Comparison of ENCODE assay signal across 1 cellular context in the genomic region with DNA sequence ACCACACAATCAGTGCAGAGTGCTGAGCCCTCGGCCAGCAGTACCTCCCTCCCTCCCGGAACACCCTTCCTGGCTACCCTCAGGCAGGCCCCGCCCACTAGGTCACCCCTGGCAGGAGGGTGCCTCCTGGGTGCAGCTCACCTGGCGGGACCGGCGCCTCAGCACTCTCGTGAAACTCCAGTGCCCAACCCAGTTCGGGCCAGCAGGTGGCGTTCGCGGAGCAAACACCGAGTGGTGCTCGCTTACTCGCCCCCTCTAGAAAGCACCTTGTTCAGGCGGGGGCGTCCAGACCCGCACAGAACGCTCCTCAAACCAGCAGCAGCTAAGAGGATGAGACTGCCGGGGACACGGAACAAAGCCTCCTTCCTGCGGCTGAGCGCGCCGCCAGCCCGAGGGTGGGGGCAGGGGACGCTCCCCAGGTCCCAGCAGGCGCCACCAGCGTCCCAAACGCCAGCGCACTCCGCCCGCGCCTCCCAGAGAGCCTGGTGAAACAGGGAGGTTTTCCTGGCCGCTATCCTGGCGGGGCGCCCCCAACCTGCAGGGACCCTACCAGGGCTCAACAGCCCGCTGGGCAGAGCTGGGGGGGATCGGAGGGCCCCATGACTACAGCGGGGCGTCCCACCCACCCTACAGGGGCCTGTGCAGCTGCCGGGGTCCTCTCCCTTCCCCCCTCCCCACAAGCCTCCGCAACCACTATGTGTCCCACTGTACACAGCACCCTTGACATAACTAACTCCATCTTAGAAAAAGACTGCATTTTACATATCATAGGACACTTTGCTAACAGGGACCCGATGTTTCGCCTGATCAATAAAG.
TF ChIP-seq lines count a peak whose summit lies in the region.

No MANE protein-coding gene starts in this region.

TF ChIP-seq in HepG2, 621 proteins besides CTCF, POLR2A, EP300 and RAD21 (continued from another document and continues in another):
- TF ChIP-seq RBM39 (IDR thresholded peaks at IDR 0.05; ENCODE audit: low read depth, low read length, poor library complexity, severe bottlenecking): peak; percentile 75
- TF ChIP-seq, protein P1, sequence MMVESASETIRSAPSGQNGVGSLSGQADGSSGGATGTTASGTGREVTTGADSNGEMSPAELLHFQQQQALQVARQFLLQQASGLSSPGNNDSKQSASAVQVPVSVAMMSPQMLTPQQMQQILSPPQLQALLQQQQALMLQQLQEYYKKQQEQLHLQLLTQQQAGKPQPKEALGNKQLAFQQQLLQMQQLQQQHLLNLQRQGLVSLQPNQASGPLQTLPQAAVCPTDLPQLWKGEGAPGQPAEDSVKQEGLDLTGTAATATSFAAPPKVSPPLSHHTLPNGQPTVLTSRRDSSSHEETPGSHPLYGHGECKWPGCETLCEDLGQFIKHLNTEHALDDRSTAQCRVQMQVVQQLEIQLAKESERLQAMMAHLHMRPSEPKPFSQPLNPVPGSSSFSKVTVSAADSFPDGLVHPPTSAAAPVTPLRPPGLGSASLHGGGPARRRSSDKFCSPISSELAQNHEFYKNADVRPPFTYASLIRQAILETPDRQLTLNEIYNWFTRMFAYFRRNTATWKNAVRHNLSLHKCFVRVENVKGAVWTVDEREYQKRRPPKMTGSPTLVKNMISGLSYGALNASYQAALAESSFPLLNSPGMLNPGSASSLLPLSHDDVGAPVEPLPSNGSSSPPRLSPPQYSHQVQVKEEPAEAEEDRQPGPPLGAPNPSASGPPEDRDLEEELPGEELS (CRISPR knock-in tag; IDR thresholded peaks at IDR 0.05): peak; percentile 15; the same call in 1 of the 2 replicates
- TF ChIP-seq, protein P2, sequence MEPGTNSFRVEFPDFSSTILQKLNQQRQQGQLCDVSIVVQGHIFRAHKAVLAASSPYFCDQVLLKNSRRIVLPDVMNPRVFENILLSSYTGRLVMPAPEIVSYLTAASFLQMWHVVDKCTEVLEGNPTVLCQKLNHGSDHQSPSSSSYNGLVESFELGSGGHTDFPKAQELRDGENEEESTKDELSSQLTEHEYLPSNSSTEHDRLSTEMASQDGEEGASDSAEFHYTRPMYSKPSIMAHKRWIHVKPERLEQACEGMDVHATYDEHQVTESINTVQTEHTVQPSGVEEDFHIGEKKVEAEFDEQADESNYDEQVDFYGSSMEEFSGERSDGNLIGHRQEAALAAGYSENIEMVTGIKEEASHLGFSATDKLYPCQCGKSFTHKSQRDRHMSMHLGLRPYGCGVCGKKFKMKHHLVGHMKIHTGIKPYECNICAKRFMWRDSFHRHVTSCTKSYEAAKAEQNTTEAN (CRISPR knock-in tag; conservative IDR thresholded peaks at IDR 0.05): no peak
- no peak for TF ChIP-seq MAFF (IDR thresholded peaks at IDR 0.05; ENCODE audit: low read depth, low read length)
- no peak for TF ChIP-seq ZNF274 (CRISPR knock-in tag; IDR thresholded peaks at IDR 0.05)
- TF ChIP-seq CCDC6 (CRISPR knock-in tag; IDR thresholded peaks at IDR 0.05): no peak
- TF ChIP-seq ZBTB20 (CRISPR knock-in tag; IDR thresholded peaks at IDR 0.05; ENCODE audit: borderline replicate concordance, low read depth): peak; percentile 50; the same call in 1 of the 2 replicates
- TF ChIP-seq, protein P3, sequence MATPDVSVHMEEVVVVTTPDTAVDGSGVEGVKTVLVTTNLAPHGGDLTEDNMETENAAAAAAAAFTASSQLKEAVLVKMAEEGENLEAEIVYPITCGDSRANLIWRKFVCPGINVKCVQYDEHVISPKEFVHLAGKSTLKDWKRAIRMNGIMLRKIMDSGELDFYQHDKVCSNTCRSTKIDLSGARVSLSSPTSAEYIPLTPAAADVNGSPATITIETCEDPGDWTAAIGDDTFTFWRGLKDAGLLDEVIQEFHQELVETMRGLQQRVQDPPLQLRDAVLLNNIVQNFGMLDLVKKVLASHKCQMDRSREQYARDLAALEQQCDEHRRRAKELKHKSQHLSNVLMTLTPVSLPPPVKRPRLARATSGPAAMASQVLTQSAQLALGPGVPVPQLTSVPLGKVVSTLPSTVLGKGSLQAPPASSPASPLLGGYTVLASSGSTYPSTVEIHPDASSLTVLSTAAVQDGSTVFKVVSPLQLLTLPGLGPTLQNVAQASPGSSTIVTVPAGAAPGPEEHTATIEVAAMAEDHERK (CRISPR knock-in tag; IDR thresholded peaks at IDR 0.05; ENCODE audit: low read depth): no peak
- TF ChIP-seq NONO (IDR thresholded peaks at IDR 0.05): no peak
- no peak for TF ChIP-seq NONO (CRISPR knock-in tag; conservative IDR thresholded peaks at IDR 0.05)
- TF ChIP-seq, protein P4, sequence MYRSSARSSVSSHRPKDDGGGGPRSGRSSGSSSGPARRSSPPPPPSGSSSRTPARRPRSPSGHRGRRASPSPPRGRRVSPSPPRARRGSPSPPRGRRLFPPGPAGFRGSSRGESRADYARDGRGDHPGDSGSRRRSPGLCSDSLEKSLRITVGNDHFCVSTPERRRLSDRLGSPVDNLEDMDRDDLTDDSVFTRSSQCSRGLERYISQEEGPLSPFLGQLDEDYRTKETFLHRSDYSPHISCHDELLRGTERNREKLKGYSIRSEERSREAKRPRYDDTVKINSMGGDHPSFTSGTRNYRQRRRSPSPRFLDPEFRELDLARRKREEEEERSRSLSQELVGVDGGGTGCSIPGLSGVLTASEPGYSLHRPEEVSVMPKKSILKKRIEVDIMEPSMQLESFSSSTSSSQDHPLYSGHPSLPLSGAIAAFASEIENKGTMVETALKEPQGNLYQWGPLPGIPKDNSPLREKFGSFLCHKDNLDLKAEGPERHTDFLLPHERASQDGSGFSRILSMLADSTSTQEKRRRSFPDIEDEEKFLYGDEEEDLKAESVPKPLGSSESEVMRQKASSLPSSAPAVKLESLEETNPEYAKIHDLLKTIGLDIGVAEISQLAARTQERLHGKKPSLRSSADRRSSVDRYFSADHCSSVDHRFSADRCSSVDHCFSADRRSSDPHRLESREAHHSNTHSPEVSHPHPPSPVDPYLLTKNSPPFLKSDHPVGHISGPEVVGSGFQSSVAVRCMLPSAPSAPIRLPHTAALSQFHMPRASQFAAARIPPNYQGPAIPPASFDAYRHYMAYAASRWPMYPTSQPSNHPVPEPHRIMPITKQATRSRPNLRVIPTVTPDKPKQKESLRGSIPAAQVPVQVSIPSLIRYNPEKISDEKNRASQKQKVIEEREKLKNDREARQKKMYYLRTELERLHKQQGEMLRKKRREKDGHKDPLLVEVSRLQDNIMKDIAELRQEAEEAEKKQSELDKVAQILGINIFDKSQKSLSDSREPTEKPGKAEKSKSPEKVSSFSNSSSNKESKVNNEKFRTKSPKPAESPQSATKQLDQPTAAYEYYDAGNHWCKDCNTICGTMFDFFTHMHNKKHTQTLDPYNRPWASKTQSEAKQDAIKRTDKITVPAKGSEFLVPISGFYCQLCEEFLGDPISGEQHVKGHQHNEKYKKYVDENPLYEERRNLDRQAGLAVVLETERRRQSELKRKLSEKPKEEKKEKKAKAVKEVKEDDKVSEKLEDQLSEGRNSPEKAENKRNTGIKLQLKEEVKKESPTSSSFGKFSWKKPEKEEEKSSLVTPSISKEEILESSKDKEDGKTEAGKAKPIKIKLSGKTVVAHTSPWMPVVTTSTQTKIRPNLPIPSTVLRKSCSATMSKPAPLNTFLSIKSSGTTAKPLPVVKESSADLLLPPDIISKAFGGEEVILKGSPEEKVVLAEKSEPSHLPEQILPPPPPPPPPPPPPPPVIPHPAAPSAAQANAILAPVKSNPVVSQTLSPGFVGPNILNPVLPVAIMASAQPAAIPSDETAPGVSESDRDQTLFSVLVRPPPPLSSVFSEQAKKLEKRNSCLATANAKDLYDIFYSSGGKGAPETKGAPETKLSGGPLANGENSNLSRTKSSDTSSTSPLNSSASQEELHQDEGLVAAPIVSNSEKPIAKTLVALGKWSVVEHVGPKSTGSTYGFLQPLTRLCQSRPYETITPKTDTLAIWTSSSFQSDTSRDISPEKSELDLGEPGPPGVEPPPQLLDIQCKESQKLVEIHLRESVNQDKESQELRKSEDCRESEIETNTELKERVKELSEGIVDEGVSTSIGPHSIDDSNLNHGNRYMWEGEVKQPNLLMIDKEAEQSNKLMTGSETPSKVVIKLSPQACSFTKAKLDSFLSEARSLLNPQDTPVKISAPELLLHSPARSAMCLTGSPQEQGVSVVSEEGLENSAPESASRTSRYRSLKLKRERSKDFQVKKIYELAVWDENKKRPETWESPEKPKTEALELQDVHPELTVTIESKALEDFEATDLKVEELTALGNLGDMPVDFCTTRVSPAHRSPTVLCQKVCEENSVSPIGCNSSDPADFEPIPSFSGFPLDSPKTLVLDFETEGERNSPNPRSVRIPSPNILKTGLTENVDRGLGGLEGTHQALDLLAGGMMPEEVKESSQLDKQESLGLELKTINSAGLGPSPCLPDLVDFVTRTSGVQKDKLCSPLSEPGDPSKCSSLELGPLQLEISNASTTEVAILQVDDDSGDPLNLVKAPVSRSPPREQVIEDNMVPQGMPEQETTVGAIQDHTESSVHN (CRISPR knock-in tag; IDR thresholded peaks at IDR 0.05): no peak
- TF ChIP-seq ZNF547 (CRISPR knock-in tag; IDR thresholded peaks at IDR 0.05): no peak
- no peak for TF ChIP-seq ZNF460 (CRISPR knock-in tag; IDR thresholded peaks at IDR 0.05; ENCODE audit: borderline replicate concordance)
- TF ChIP-seq HNF4A (CRISPR knock-in tag; IDR thresholded peaks at IDR 0.05): no peak
- 0 out of 2 replicates have a peak, but pooled peaks have one; percentile 51 for TF ChIP-seq ZIK1 (CRISPR knock-in tag; IDR thresholded peaks at IDR 0.05; ENCODE audit: borderline replicate concordance, low read depth)
- TF ChIP-seq, protein P5, sequence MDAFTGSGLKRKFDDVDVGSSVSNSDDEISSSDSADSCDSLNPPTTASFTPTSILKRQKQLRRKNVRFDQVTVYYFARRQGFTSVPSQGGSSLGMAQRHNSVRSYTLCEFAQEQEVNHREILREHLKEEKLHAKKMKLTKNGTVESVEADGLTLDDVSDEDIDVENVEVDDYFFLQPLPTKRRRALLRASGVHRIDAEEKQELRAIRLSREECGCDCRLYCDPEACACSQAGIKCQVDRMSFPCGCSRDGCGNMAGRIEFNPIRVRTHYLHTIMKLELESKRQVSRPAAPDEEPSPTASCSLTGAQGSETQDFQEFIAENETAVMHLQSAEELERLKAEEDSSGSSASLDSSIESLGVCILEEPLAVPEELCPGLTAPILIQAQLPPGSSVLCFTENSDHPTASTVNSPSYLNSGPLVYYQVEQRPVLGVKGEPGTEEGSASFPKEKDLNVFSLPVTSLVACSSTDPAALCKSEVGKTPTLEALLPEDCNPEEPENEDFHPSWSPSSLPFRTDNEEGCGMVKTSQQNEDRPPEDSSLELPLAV (CRISPR knock-in tag; conservative IDR thresholded peaks at IDR 0.05; ENCODE audit: low read depth): no peak
- 0 out of 2 replicates have a peak, but pooled peaks have one; percentile 52 for TF ChIP-seq BORCS8-MEF2B (CRISPR knock-in tag; IDR thresholded peaks at IDR 0.05)
- TF ChIP-seq ZSCAN22 (CRISPR knock-in tag; IDR thresholded peaks at IDR 0.05): no peak
- no peak for TF ChIP-seq GTF2F1 (IDR thresholded peaks at IDR 0.05; ENCODE audit: low read length)
- no peak for TF ChIP-seq ZBTB7A (CRISPR knock-in tag; IDR thresholded peaks at IDR 0.05)
- TF ChIP-seq, protein P6, sequence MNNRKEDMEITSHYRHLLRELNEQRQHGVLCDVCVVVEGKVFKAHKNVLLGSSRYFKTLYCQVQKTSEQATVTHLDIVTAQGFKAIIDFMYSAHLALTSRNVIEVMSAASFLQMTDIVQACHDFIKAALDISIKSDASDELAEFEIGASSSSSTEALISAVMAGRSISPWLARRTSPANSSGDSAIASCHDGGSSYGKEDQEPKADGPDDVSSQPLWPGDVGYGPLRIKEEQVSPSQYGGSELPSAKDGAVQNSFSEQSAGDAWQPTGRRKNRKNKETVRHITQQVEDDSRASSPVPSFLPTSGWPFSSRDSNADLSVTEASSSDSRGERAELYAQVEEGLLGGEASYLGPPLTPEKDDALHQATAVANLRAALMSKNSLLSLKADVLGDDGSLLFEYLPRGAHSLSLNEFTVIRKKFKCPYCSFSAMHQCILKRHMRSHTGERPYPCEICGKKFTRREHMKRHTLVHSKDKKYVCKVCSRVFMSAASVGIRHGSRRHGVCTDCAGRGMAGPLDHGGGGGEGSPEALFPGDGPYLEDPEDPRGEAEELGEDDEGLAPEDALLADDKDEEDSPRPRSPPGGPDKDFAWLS (CRISPR knock-in tag; IDR thresholded peaks at IDR 0.05; ENCODE audit: borderline replicate concordance): no peak
- TF ChIP-seq, protein P7, sequence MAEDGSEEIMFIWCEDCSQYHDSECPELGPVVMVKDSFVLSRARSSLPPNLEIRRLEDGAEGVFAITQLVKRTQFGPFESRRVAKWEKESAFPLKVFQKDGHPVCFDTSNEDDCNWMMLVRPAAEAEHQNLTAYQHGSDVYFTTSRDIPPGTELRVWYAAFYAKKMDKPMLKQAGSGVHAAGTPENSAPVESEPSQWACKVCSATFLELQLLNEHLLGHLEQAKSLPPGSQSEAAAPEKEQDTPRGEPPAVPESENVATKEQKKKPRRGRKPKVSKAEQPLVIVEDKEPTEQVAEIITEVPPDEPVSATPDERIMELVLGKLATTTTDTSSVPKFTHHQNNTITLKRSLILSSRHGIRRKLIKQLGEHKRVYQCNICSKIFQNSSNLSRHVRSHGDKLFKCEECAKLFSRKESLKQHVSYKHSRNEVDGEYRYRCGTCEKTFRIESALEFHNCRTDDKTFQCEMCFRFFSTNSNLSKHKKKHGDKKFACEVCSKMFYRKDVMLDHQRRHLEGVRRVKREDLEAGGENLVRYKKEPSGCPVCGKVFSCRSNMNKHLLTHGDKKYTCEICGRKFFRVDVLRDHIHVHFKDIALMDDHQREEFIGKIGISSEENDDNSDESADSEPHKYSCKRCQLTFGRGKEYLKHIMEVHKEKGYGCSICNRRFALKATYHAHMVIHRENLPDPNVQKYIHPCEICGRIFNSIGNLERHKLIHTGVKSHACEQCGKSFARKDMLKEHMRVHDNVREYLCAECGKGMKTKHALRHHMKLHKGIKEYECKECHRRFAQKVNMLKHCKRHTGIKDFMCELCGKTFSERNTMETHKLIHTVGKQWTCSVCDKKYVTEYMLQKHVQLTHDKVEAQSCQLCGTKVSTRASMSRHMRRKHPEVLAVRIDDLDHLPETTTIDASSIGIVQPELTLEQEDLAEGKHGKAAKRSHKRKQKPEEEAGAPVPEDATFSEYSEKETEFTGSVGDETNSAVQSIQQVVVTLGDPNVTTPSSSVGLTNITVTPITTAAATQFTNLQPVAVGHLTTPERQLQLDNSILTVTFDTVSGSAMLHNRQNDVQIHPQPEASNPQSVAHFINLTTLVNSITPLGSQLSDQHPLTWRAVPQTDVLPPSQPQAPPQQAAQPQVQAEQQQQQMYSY (CRISPR knock-in tag; IDR thresholded peaks at IDR 0.05): no peak
- TF ChIP-seq, protein P8, sequence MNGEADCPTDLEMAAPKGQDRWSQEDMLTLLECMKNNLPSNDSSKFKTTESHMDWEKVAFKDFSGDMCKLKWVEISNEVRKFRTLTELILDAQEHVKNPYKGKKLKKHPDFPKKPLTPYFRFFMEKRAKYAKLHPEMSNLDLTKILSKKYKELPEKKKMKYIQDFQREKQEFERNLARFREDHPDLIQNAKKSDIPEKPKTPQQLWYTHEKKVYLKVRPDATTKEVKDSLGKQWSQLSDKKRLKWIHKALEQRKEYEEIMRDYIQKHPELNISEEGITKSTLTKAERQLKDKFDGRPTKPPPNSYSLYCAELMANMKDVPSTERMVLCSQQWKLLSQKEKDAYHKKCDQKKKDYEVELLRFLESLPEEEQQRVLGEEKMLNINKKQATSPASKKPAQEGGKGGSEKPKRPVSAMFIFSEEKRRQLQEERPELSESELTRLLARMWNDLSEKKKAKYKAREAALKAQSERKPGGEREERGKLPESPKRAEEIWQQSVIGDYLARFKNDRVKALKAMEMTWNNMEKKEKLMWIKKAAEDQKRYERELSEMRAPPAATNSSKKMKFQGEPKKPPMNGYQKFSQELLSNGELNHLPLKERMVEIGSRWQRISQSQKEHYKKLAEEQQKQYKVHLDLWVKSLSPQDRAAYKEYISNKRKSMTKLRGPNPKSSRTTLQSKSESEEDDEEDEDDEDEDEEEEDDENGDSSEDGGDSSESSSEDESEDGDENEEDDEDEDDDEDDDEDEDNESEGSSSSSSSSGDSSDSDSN (CRISPR knock-in tag; IDR thresholded peaks at IDR 0.05): peak; percentile 63; the same call in 1 of the 2 replicates
- TF ChIP-seq RBAK (CRISPR knock-in tag; IDR thresholded peaks at IDR 0.05): 0 out of 2 replicates have a peak, but pooled peaks have one; percentile 60
- no peak for TF ChIP-seq ZFP62 (CRISPR knock-in tag; IDR thresholded peaks at IDR 0.05)
- TF ChIP-seq YY1 (IDR thresholded peaks at IDR 0.05; ENCODE audit: insufficient read depth, insufficient replicate concordance, low read depth, low read length): no peak
